ENCODE assay signal across 8 cellular contexts in genomic region chr11:76380977-76381719, GRCh38. TPM values are rescaled to one million over a fixed set of nuclear protein-coding genes. Genes with fewer than 3 reads are reported as not detected.
DNase-seq lines count a peak whose midpoint lies in the region; ATAC-seq and TF ChIP-seq lines count a peak whose summit lies in the region.

Gene GVQW3, plus strand, starts transcription at chr11:76381323. Its CDS starts 506 bp downstream, at chr11:76381829.
Gene THAP12, minus strand, starts transcription at chr11:76381132. Its CDS starts 296 bp downstream, at chr11:76380836.

- H3K36me3 Mint-ChIP-seq in CD8-positive, alpha-beta T cell = peaks cover 21% of the 10 kb centered on the region

- no peaks in the 10 kb centered on the region for H3K9me3 Mint-ChIP-seq in CD8-positive, alpha-beta T cell

- intact Hi-C loops in CD8-positive, alpha-beta T cell (cut with DNase I, micrococcal nuclease) = loop anchor here (1.0 to 10.0 kb wide), 12 partner anchors 63 to 1984 kb away; partner anchors contain the start of genes INTS4 (in 1 of the 2), PGM2L1 (in 1 of the 2), RPS3 (in 1 of the 2) and SERPINH1 (in 1 of the 2)
- intact Hi-C loops in lower lobe of right lung (cut with DNase I) = no loop called here

- POLR2A ChIA-PET in CD8-positive, alpha-beta T cell (lab: Charles Lee) = interaction anchor here (1.2 to 1.4 kb wide), 2 partner anchors 61 to 65 kb away, joined by 4 read pairs; no protein-coding TSS in a partner anchor

- DNase-seq in CD8-positive, alpha-beta T cell = peak; percentile 93 to 99 (median 97)
- DNase-seq in NCI-H748 treated with DMSO at 0.1 percent for 48 hours (lab: John Stamatoyannopoulos, UW) = peak; percentile 93
- DNase-seq in activated CD4-positive, alpha-beta T cell treated with anti-CD3 and anti-CD28 coated beads, Interleukin-2, amount 50 U/mL, for 48 hours = peak; percentile 93 to 95
- DNase-seq in lower lobe of right lung = peak; percentile 98
- DNase-seq in stimulated activated CD4-positive, alpha-beta T cell treated with anti-CD3 and anti-CD28 coated beads, TNF-alpha, amount 100 ng/mL, for 1 hour (ENCODE audit: low read depth in 3 of 3, low spot score in 1 of 3) = peak; percentile 92 to 97 (median 95)

- H3K36me3 ChIP-seq in CD8-positive, alpha-beta T cell (ENCODE audit: insufficient read depth, low read length) = no peaks in the 10 kb centered on the region
- H3K36me3 ChIP-seq in duodenal mucosa (ENCODE audit: control insufficient read depth in 1 of 2, insufficient read depth in 2 of 2, low read length in 2 of 2) (no peaks in the 10 kb centered on the region), lower lobe of right lung (no peaks in the 10 kb centered on the region)

- peak within 1 kb of the TSS; percentile 90 for H3K27ac Mint-ChIP-seq in CD8-positive, alpha-beta T cell

- TF ChIP-seq CTCF in CD8-positive, alpha-beta T cell (IDR thresholded peaks at IDR 0.05) = no peak
- no peak for TF ChIP-seq CTCF in lower lobe of right lung (IDR thresholded peaks at IDR 0.05)

- peak within 1 kb of the TSS; percentile 94 for H3K4me3 Mint-ChIP-seq in CD8-positive, alpha-beta T cell

- CTCF ChIA-PET in CD8-positive, alpha-beta T cell (lab: Charles Lee) = no interaction called here

- H3K27ac ChIP-seq in CD8-positive, alpha-beta T cell (ENCODE audit: low read depth, low read length) = peak within 1 kb of the TSS; percentile 46
- H3K27ac ChIP-seq in duodenal mucosa (ENCODE audit: low read depth, low read length) (peak within 1 kb of the TSS; percentile 36), lower lobe of right lung (peak within 1 kb of the TSS; percentile 89)

- no peaks in the 10 kb centered on the region for H3K9me3 ChIP-seq in CD8-positive, alpha-beta T cell (ENCODE audit: low read length)
- H3K9me3 ChIP-seq in duodenal mucosa (ENCODE audit: control insufficient read depth in 1 of 2, low read length in 2 of 2) (no peaks in the 10 kb centered on the region), lower lobe of right lung (no peaks in the 10 kb centered on the region)

- peaks cover 34% of the 10 kb centered on the region for H3K4me1 ChIP-seq in CD8-positive, alpha-beta T cell (ENCODE audit: insufficient read depth, low read length)
- H3K4me1 ChIP-seq in duodenal mucosa (ENCODE audit: control insufficient read depth in 1 of 2, insufficient read depth in 2 of 2, low read length in 2 of 2) = peaks cover 29 to 43% of the 10 kb centered on the region in 2 donors
- peaks cover 33% of the 10 kb centered on the region for H3K4me1 ChIP-seq in lower lobe of right lung

- ATAC-seq in CD8-positive, alpha-beta T cell = peak; percentile 89
- ATAC-seq in GM19438 (IDR thresholded peaks at IDR 0.05; ENCODE audit: low read depth, unreplicated experiment) (peak; percentile 70), HG03571 (IDR thresholded peaks at IDR 0.05; ENCODE audit: unreplicated experiment) (peak; percentile 75), lower lobe of right lung (peak; percentile 98 to 99)

- H3K27me3 ChIP-seq in CD8-positive, alpha-beta T cell (ENCODE audit: insufficient read depth, low read length) = no peaks in the 10 kb centered on the region
- no peaks in the 10 kb centered on the region for H3K27me3 ChIP-seq in duodenal mucosa (ENCODE audit: control insufficient read depth in 1 of 2, insufficient read depth in 2 of 2, low read length in 2 of 2)
- H3K27me3 ChIP-seq in lower lobe of right lung (ENCODE audit: low read depth) = no peaks in the 10 kb centered on the region

- H3K4me1 Mint-ChIP-seq in CD8-positive, alpha-beta T cell (ENCODE audit: low read depth) = peaks cover 67% of the 10 kb centered on the region

- H3K27me3 Mint-ChIP-seq in CD8-positive, alpha-beta T cell (ENCODE audit: low read depth) = no peaks in the 10 kb centered on the region

- peak within 1 kb of the TSS; percentile 65 to 69 for H3K9ac ChIP-seq in duodenal mucosa (ENCODE audit: low read depth in 1 of 2, low read length in 2 of 2)

- H3K4me3 ChIP-seq in CD8-positive, alpha-beta T cell (ENCODE audit: low read depth, low read length) = peak within 1 kb of the TSS; percentile 62
- H3K4me3 ChIP-seq in duodenal mucosa (ENCODE audit: low read depth in 1 of 2, low read length in 2 of 2) (peak within 1 kb of the TSS; percentile 91 to 95), lower lobe of right lung (peak within 1 kb of the TSS; percentile 90)

RNA-seq across cellular contexts. Expression of gene GVQW3, which starts in this region (rescaled TPM):
- total RNA-seq in CD8-positive, alpha-beta T cell = 1 to 10 TPM; 1.4 to 1.6 TPM
- total RNA-seq in lower lobe of right lung = 3.3 TPM

RNA-seq across cellular contexts. Expression of gene THAP12, which starts in this region (rescaled TPM):
- 10 to 100 TPM; 44.7 to 47.2 TPM for total RNA-seq in CD8-positive, alpha-beta T cell
- total RNA-seq in lower lobe of right lung = 34.3 TPM

Comparison
In these comparisons a context has a peak if more than half of its experiments do, and no peak if none do; other contexts are left out.
1. Peak in every context shown above with its lines: DNase-seq, ATAC-seq, H3K4me3 ChIP-seq and H3K27ac ChIP-seq.
2. H3K27ac ChIP-seq: peak in every context shown above with its lines; median percentile 89 in lower lobe of right lung; 46 in CD8-positive, alpha-beta T cell; 36 in duodenal mucosa.